ENCODE assay signal across 23 cellular contexts in the genomic region with DNA sequence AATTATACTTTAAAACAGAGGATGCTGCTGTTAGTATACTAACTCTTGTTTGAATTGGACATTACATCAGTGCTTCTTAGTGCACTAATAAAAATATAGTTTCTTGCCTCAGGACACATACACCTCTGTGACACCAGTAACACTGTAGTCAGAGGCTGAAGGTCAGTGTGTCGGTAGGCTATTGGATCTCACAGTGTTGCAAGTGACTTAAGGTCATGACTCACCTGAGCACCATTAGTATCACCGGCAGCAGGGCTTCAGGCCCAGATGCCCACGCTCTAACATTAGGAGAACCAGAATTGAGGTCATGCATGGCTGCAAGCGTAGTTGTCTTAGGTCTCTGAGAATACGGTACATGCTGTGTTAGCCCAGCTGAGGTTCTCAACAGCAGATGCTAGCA. TPM values are rescaled to one million over a fixed set of nuclear protein-coding genes. Genes with fewer than 3 reads are reported as not detected.
A peak's percentile ranks its signal among the peaks of the same experiment; 100 is the strongest.
DNase-seq lines count a peak whose midpoint lies in the region; ATAC-seq, FAIRE-seq and TF ChIP-seq lines count a peak whose summit lies in the region.
"Had no signal": no experiment of that assay in that cellular context is flagged by ENCODE, and none has a peak within 500 bp of the region (broad histone marks: within the 10 kb centered on the region; RNA-seq: fewer than 3 reads in every experiment).

No MANE protein-coding gene starts in this region.

- TF ChIP-seq EP300 in HepG2 (IDR thresholded peaks at IDR 0.05; ENCODE audit: low read depth in 2 of 2, low read length in 2 of 2) (no peak), HepG2 (CRISPR knock-in tag; IDR thresholded peaks at IDR 0.05; ENCODE audit: borderline replicate concordance) (no peak)

- BruUV-seq in MCF 10A (replicated peaks; lab: Mats Ljungman, UMichigan) (no TSS peak), HepG2 (replicated peaks; lab: Mats Ljungman, UMichigan) (no TSS peak)

- no peaks in the 10 kb centered on the region for H3K36me3 Mint-ChIP-seq in MCF 10A (ENCODE audit: insufficient read depth, unreplicated experiment)
- H3K36me3 Mint-ChIP-seq in astrocyte (ENCODE audit: low read depth, unreplicated experiment), result peaks cover 13% of the 10 kb centered on the region
- H3K36me3 Mint-ChIP-seq in activated CD4-positive, alpha-beta T cell treated with anti-CD3 and anti-CD28 coated beads, Interleukin-2, amount 10 ng/mL, durations not matched to agents 7 days and 5 days (ENCODE audit: low read depth), result peaks cover 62% of the 10 kb centered on the region

- H3K4me1 Mint-ChIP-seq in MCF 10A (ENCODE audit: insufficient read depth, unreplicated experiment), result no peaks in the 10 kb centered on the region
- peaks cover 4% of the 10 kb centered on the region for H3K4me1 Mint-ChIP-seq in astrocyte (ENCODE audit: low read depth, unreplicated experiment)
- no peaks in the 10 kb centered on the region for H3K4me1 Mint-ChIP-seq in activated CD4-positive, alpha-beta T cell treated with anti-CD3 and anti-CD28 coated beads, Interleukin-2, amount 10 ng/mL, durations not matched to agents 7 days and 5 days

- POLR2A ChIA-PET in MCF 10A (lab: Yijun Ruan, JAX) (no interaction called here), HepG2 (lab: Yijun Ruan, JAX) (no interaction called here)
- POLR2A ChIA-PET in activated CD4-positive, alpha-beta T cell treated with anti-CD3 and anti-CD28 coated beads, Interleukin-2, amount 10 ng/mL, durations not matched to agents 7 days and 5 days (lab: Charles Lee), result no interaction called here

- H3K36me3 ChIP-seq in breast epithelium (no peaks in the 10 kb centered on the region), astrocyte (ENCODE audit: insufficient read depth, low read length) (no peaks in the 10 kb centered on the region), HepG2 (replicated peaks in 1 of 2; ENCODE audit: control insufficient read depth in 1 of 2, insufficient read depth in 2 of 2, low read length in 2 of 2) (no peaks in the 10 kb centered on the region), BE2C (no peaks in the 10 kb centered on the region)

- no peak overlapping the region for H3K27ac ChIP-seq in breast epithelium
- H3K27ac ChIP-seq in astrocyte (ENCODE audit: low read depth, low read length), result no peak overlapping the region
- H3K27ac ChIP-seq in HepG2 (ENCODE audit: extremely low read length, insufficient read depth, low read length), result peak overlapping the region; percentile 73
- H3K27ac ChIP-seq: 22Rv1; BLaER1 treated with 17β-estradiol and CSF1 and Interleukin-3, amounts not matched to agents 10 nM and 100 nM had no signal

- H3K27ac Mint-ChIP-seq in MCF 10A (ENCODE audit: low read depth, unreplicated experiment) (no peak overlapping the region), astrocyte (ENCODE audit: unreplicated experiment) (no peak overlapping the region)
- no peak overlapping the region for H3K27ac Mint-ChIP-seq in activated CD4-positive, alpha-beta T cell treated with anti-CD3 and anti-CD28 coated beads, Interleukin-2, amount 10 ng/mL, durations not matched to agents 7 days and 5 days
- H3K27ac Mint-ChIP-seq: CD8-positive, alpha-beta T cell; HFFc6; IgD-negative memory B cell had no signal

- FAIRE-seq in astrocyte (lab: Jason Lieb, UNC), result peak; percentile 20
- peak; percentile 32 for FAIRE-seq in HepG2 (lab: Jason Lieb, UNC)
- FAIRE-seq: GM12891, GM18507, HTR-8/SVneo had no signal

- in situ Hi-C loops in HepG2 (cut with HindIII; ENCODE audit: extremely low pct_ligation_motif_present, low pct_unique_long_range_greater_than_20kb), result no loop called here

- no peaks in the 10 kb centered on the region for H3K9me3 Mint-ChIP-seq in MCF 10A (ENCODE audit: unreplicated experiment)
- H3K9me3 Mint-ChIP-seq in astrocyte (ENCODE audit: unreplicated experiment), result peaks cover 5% of the 10 kb centered on the region
- peaks cover 32% of the 10 kb centered on the region for H3K9me3 Mint-ChIP-seq in activated CD4-positive, alpha-beta T cell treated with anti-CD3 and anti-CD28 coated beads, Interleukin-2, amount 10 ng/mL, durations not matched to agents 7 days and 5 days
- H3K9me3 Mint-ChIP-seq: HFFc6 had no signal

- H3K79me2 ChIP-seq in astrocyte (ENCODE audit: insufficient read depth, low read length), result no peaks in the 10 kb centered on the region
- no peaks in the 10 kb centered on the region for H3K79me2 ChIP-seq in HepG2 (ENCODE audit: insufficient read depth, low read length)

- TF ChIP-seq RAD21 in HepG2 (CRISPR knock-in tag; IDR thresholded peaks at IDR 0.05), result no peak

- no peak overlapping the region for H3K4me3 ChIP-seq in breast epithelium
- H3K4me3 ChIP-seq in astrocyte (ENCODE audit: insufficient read depth, low read depth, low read length), result no peak overlapping the region
- no peak overlapping the region for H3K4me3 ChIP-seq in HepG2 (replicated peaks in 1 of 3; ENCODE audit: insufficient read depth in 1 of 3, low read depth in 2 of 3, low read length in 3 of 3)
- no peak overlapping the region for H3K4me3 ChIP-seq in BE2C (ENCODE audit: low read depth, low read length)
- H3K4me3 ChIP-seq: BLaER1 treated with 17β-estradiol and CSF1 and Interleukin-3, amounts not matched to agents 10 nM and 100 nM had no signal

- TF ChIP-seq CTCF in MCF 10A (IDR thresholded peaks at IDR 0.05; ENCODE audit: unreplicated experiment) (no peak), breast epithelium (IDR thresholded peaks at IDR 0.05) (no peak), astrocyte (IDR thresholded peaks at IDR 0.05; ENCODE audit: insufficient read depth, low read depth, low read length) (no peak), HepG2 (CRISPR knock-in tag; IDR thresholded peaks at IDR 0.05) (no peak), BE2C (IDR thresholded peaks at IDR 0.05; ENCODE audit: low read depth, low read length) (no peak)

- CTCF ChIA-PET in MCF 10A (lab: Yijun Ruan, JAX) (interaction anchor here (1.3 kb wide), 1 partner anchor 160 kb away, joined by 4 read pairs; no protein-coding TSS in a partner anchor), HepG2 (lab: Yijun Ruan, JAX; ENCODE audit: low intra/inter-chr PET ratio, low total read pairs) (no interaction called here)
- CTCF ChIA-PET in activated CD4-positive, alpha-beta T cell treated with anti-CD3 and anti-CD28 coated beads, Interleukin-2, amount 10 ng/mL, durations not matched to agents 7 days and 5 days (lab: Charles Lee), result no interaction called here

- WGBS in HepG2 (ENCODE audit: low lambda C conversion rate), result 50% methylated on average over 4 of the region's 5 CpGs

- H3K9ac ChIP-seq in astrocyte (ENCODE audit: low read length), result no peak overlapping the region
- H3K9ac ChIP-seq in HepG2 (ENCODE audit: insufficient read depth, low read depth, low read length), result no peak overlapping the region
- H3K9ac ChIP-seq: BLaER1 treated with 17β-estradiol and CSF1 and Interleukin-3, amounts not matched to agents 10 nM and 100 nM had no signal

- H3K9me3 ChIP-seq in breast epithelium, result peaks cover 19 to 27% of the 10 kb centered on the region in 2 donors
- no peaks in the 10 kb centered on the region for H3K9me3 ChIP-seq in astrocyte (ENCODE audit: insufficient read depth, low read depth, low read length)
- peaks cover 10% of the 10 kb centered on the region for H3K9me3 ChIP-seq in HepG2 (ENCODE audit: low read length)
- no peaks in the 10 kb centered on the region for H3K9me3 ChIP-seq in BE2C

- intact Hi-C loops in MCF 10A (cut with micrococcal nuclease), result no loop called here
- intact Hi-C loops in breast epithelium (cut with DNase I; ENCODE audit: low total_unique reads), result no loop called here
- intact Hi-C loops in HepG2 (cut with micrococcal nuclease; ENCODE audit: unreplicated experiment), result no loop called here

- H3K4me3 Mint-ChIP-seq in MCF 10A (ENCODE audit: unreplicated experiment), result no peak overlapping the region
- no peak overlapping the region for H3K4me3 Mint-ChIP-seq in astrocyte (ENCODE audit: unreplicated experiment)
- no peak overlapping the region for H3K4me3 Mint-ChIP-seq in activated CD4-positive, alpha-beta T cell treated with anti-CD3 and anti-CD28 coated beads, Interleukin-2, amount 10 ng/mL, durations not matched to agents 7 days and 5 days
- H3K4me3 Mint-ChIP-seq: CD8-positive, alpha-beta T cell; HFFc6; IgD-negative memory B cell had no signal

- peak; percentile 73 for ATAC-seq in HepG2
- ATAC-seq: CD8-positive, alpha-beta T cell; HCT116 had no signal

- DNase-seq in MCF 10A (ENCODE audit: unreplicated experiment) (peak; percentile 6), breast epithelium (ENCODE audit: low spot score in 2 of 2) (no peak), astrocyte (ENCODE audit: low read depth) (no peak), HepG2 (ENCODE audit: low spot score) (peak; percentile 55), NCI-H345 (lab: John Stamatoyannopoulos, UW) (no peak), BE2C (no peak)
- DNase-seq in activated CD4-positive, alpha-beta T cell treated with anti-CD3 and anti-CD28 coated beads, Interleukin-2, amount 10 ng/mL, durations not matched to agents 7 days and 5 days, result no peak
- DNase-seq: Calu3; CD8-positive, alpha-beta T cell; DMS79 treated with DMSO at 0.1 percent for 48 hours; GOT3; H7; HFFc6 had no signal

- H4K20me1 ChIP-seq in astrocyte (ENCODE audit: insufficient read depth, low read length), result no peaks in the 10 kb centered on the region
- H4K20me1 ChIP-seq in HepG2 (ENCODE audit: insufficient read depth, low read length), result no peaks in the 10 kb centered on the region
- H4K20me1 ChIP-seq: BLaER1 treated with 17β-estradiol and CSF1 and Interleukin-3, amounts not matched to agents 10 nM and 100 nM had no signal

- peaks cover 12% of the 10 kb centered on the region for H3K27me3 Mint-ChIP-seq in MCF 10A (ENCODE audit: insufficient read depth, unreplicated experiment)
- H3K27me3 Mint-ChIP-seq in astrocyte (ENCODE audit: low read depth, unreplicated experiment), result no peaks in the 10 kb centered on the region
- H3K27me3 Mint-ChIP-seq in activated CD4-positive, alpha-beta T cell treated with anti-CD3 and anti-CD28 coated beads, Interleukin-2, amount 10 ng/mL, durations not matched to agents 7 days and 5 days, result no peaks in the 10 kb centered on the region

- H3K27me3 ChIP-seq in breast epithelium, result no peaks in the 10 kb centered on the region
- H3K27me3 ChIP-seq in astrocyte (ENCODE audit: insufficient read depth, low read length), result no peaks in the 10 kb centered on the region
- no peaks in the 10 kb centered on the region for H3K27me3 ChIP-seq in HepG2 (ENCODE audit: control insufficient read depth in 1 of 2, insufficient read depth in 2 of 2, low read length in 2 of 2)
- no peaks in the 10 kb centered on the region for H3K27me3 ChIP-seq in BE2C

- no peak for TF ChIP-seq POLR2A in breast epithelium (IDR thresholded peaks at IDR 0.05)
- TF ChIP-seq POLR2A in HepG2 (IDR thresholded peaks at IDR 0.05; ENCODE audit: insufficient read depth in 1 of 2, low read depth in 2 of 2, low read length in 2 of 2), result no peak

- H2AFZ ChIP-seq in astrocyte (ENCODE audit: low read depth, low read length) (no peak overlapping the region), HepG2 (ENCODE audit: low read length) (no peak overlapping the region)

- no peak overlapping the region for H3K4me2 ChIP-seq in astrocyte (ENCODE audit: low read length)
- H3K4me2 ChIP-seq in HepG2 (ENCODE audit: low read depth, low read length), result peak overlapping the region; percentile 36; the same call in 1 of the 2 replicates
- H3K4me2 ChIP-seq: BLaER1 treated with 17β-estradiol and CSF1 and Interleukin-3, amounts not matched to agents 10 nM and 100 nM had no signal

- no peaks in the 10 kb centered on the region for H3K4me1 ChIP-seq in breast epithelium
- H3K4me1 ChIP-seq in astrocyte (ENCODE audit: insufficient read depth, low read length), result peaks cover 4% of the 10 kb centered on the region
- peaks cover 25% of the 10 kb centered on the region for H3K4me1 ChIP-seq in HepG2 (ENCODE audit: insufficient read depth, low read length)
- no peaks in the 10 kb centered on the region for H3K4me1 ChIP-seq in BE2C
- H3K4me1 ChIP-seq: BLaER1 treated with 17β-estradiol and CSF1 and Interleukin-3, amounts not matched to agents 10 nM and 100 nM had no signal

RNA-seq across cellular contexts. Expression of gene ETDC, which starts 15.2 kb away (rescaled TPM):
- total RNA-seq in MCF 10A (2022) (not detected in 2 replicates), breast epithelium (not detected), astrocyte (not detected in 2 replicates), HepG2 (2016; rRNA removed; fragmentation: Illumina TruSeq; extraction: Trizol) (not detected in 2 replicates)
- not detected in 2 replicates for total RNA-seq in HepG2 (2016; cell fraction: cytosol; rRNA removed; fragmentation: Illumina TruSeq; extraction: Trizol; ENCODE audit: low read depth)
- total RNA-seq in HepG2 (2016; cell fraction: insoluble cytoplasmic fraction; rRNA removed; fragmentation: Illumina TruSeq; extraction: Trizol), result not detected in 2 replicates
- total RNA-seq in HepG2 (2016; cell fraction: membrane; rRNA removed; fragmentation: Illumina TruSeq; extraction: Trizol), result not detected in 2 replicates
- not detected in 2 replicates for total RNA-seq in HepG2 (2016; cell fraction: nucleus; rRNA removed; fragmentation: Illumina TruSeq; extraction: Trizol)
- not detected in 2 replicates for polyA plus RNA-seq in HepG2 (2011; rRNA removed)
- not detected in 2 replicates for polyA plus RNA-seq in HepG2 (2011; cell fraction: cytosol; rRNA removed)
- not detected in 2 replicates for polyA plus RNA-seq in HepG2 (2011; cell fraction: nucleus; rRNA removed)
- polyA plus RNA-seq in HepG2 (2012), result not detected in 2 replicates
- not detected in 2 replicates for polyA plus RNA-seq in HepG2 (2016; cell fraction: cytosol; fragmentation: Illumina TruSeq; extraction: Trizol; ENCODE audit: low read depth)
- polyA plus RNA-seq in HepG2 (2016; cell fraction: insoluble cytoplasmic fraction; fragmentation: Illumina TruSeq; extraction: Trizol; ENCODE audit: low read depth), result not detected in 2 replicates
- not detected in 2 replicates for polyA plus RNA-seq in HepG2 (2016; cell fraction: membrane; fragmentation: Illumina TruSeq; extraction: Trizol; ENCODE audit: low read depth)
- polyA plus RNA-seq in HepG2 (2016; cell fraction: nucleus; fragmentation: Illumina TruSeq; extraction: Trizol; ENCODE audit: insufficient read depth, low read depth), result not detected in 2 replicates
- not detected in 2 replicates for polyA minus RNA-seq in HepG2 (2011; rRNA and poly(A)+ RNA removed; ENCODE audit: low replicate concordance)
- not detected in 2 replicates for polyA minus RNA-seq in HepG2 (2011; cell fraction: cytosol; rRNA and poly(A)+ RNA removed)
- polyA minus RNA-seq in HepG2 (2011; cell fraction: nucleus; rRNA and poly(A)+ RNA removed), result not detected in 2 replicates
- not detected for polyA plus RNA-seq in BE2C (2012; ENCODE audit: insufficient read depth, insufficient read length, low read depth)
- total RNA-seq in activated CD4-positive, alpha-beta T cell treated with anti-CD3 and anti-CD28 coated beads, Interleukin-2, amount 10 ng/mL, durations not matched to agents 7 days and 5 days, result not detected
- total RNA-seq: A673; Calu3; CD8-positive, alpha-beta T cell; G401; H7; HFFc6 had no signal
- polyA plus RNA-seq: AG04450, IgD-negative memory B cell had no signal

RNA-seq across cellular contexts. Expression of gene ZNF75D, which starts 19.4 kb away (rescaled TPM):
- total RNA-seq in MCF 10A (2022), result 4.9 and 5.4 TPM in 2 replicates
- 10 to 100 TPM; 10.4 to 13.6 (median 10.5) TPM for total RNA-seq in breast epithelium
- total RNA-seq in astrocyte, result 5.2 and 5.4 TPM in 2 replicates
- 6.2 and 6.6 TPM in 2 replicates for total RNA-seq in HepG2 (2016; rRNA removed; fragmentation: Illumina TruSeq; extraction: Trizol)
- 0.71 and 0.91 TPM in 2 replicates for total RNA-seq in HepG2 (2016; cell fraction: cytosol; rRNA removed; fragmentation: Illumina TruSeq; extraction: Trizol; ENCODE audit: low read depth)
- 6.1 and 6.9 TPM in 2 replicates for total RNA-seq in HepG2 (2016; cell fraction: insoluble cytoplasmic fraction; rRNA removed; fragmentation: Illumina TruSeq; extraction: Trizol)
- 2.3 and 2.7 TPM in 2 replicates for total RNA-seq in HepG2 (2016; cell fraction: membrane; rRNA removed; fragmentation: Illumina TruSeq; extraction: Trizol)
- 14.1 and 15.5 TPM in 2 replicates for total RNA-seq in HepG2 (2016; cell fraction: nucleus; rRNA removed; fragmentation: Illumina TruSeq; extraction: Trizol)
- polyA plus RNA-seq in HepG2 (2011; rRNA removed), result 5.0 and 5.5 TPM in 2 replicates
- polyA plus RNA-seq in HepG2 (2011; cell fraction: cytosol; rRNA removed), result 1.7 and 2.5 TPM in 2 replicates
- 9.3 and 11.7 TPM in 2 replicates for polyA plus RNA-seq in HepG2 (2011; cell fraction: nucleus; rRNA removed)
- 3.1 and 3.2 TPM in 2 replicates for polyA plus RNA-seq in HepG2 (2012)
- 0.46 and 0.52 TPM in 2 replicates for polyA plus RNA-seq in HepG2 (2016; cell fraction: cytosol; fragmentation: Illumina TruSeq; extraction: Trizol; ENCODE audit: low read depth)
- 5.0 TPM in 2 replicates for polyA plus RNA-seq in HepG2 (2016; cell fraction: insoluble cytoplasmic fraction; fragmentation: Illumina TruSeq; extraction: Trizol; ENCODE audit: low read depth)
- polyA plus RNA-seq in HepG2 (2016; cell fraction: membrane; fragmentation: Illumina TruSeq; extraction: Trizol; ENCODE audit: low read depth), result 0.96 and 1.2 TPM in 2 replicates
- polyA plus RNA-seq in HepG2 (2016; cell fraction: nucleus; fragmentation: Illumina TruSeq; extraction: Trizol; ENCODE audit: insufficient read depth, low read depth), result 15.3 and 18.0 TPM in 2 replicates
- polyA minus RNA-seq in HepG2 (2011; rRNA and poly(A)+ RNA removed; ENCODE audit: low replicate concordance), result 5.4 and 7.1 TPM in 2 replicates
- polyA minus RNA-seq in HepG2 (2011; cell fraction: cytosol; rRNA and poly(A)+ RNA removed), result 1.1 and 2.2 TPM in 2 replicates
- polyA minus RNA-seq in HepG2 (2011; cell fraction: nucleus; rRNA and poly(A)+ RNA removed), result 23.6 and 23.9 TPM in 2 replicates
- 10.3 TPM for polyA plus RNA-seq in BE2C (2012; ENCODE audit: insufficient read depth, insufficient read length, low read depth)
- total RNA-seq in activated CD4-positive, alpha-beta T cell treated with anti-CD3 and anti-CD28 coated beads, Interleukin-2, amount 10 ng/mL, durations not matched to agents 7 days and 5 days, result 10 to 100 TPM; 12.5 to 14.8 TPM

RNA-seq across cellular contexts. Expression of gene ZNF449, which starts 20.1 kb away (rescaled TPM):
- total RNA-seq in MCF 10A (2022), result 6.2 and 7.6 TPM in 2 replicates
- 10 to 100 TPM in 1 of 3 donors, 1 to 10 TPM in 2; 5.1 to 10.4 (median 9.5) TPM for total RNA-seq in breast epithelium
- 6.6 and 6.8 TPM in 2 replicates for total RNA-seq in astrocyte
- total RNA-seq in HepG2 (2016; rRNA removed; fragmentation: Illumina TruSeq; extraction: Trizol), result 3.0 and 3.4 TPM in 2 replicates
- 0.35 and 0.61 TPM in 2 replicates for total RNA-seq in HepG2 (2016; cell fraction: cytosol; rRNA removed; fragmentation: Illumina TruSeq; extraction: Trizol; ENCODE audit: low read depth)
- total RNA-seq in HepG2 (2016; cell fraction: insoluble cytoplasmic fraction; rRNA removed; fragmentation: Illumina TruSeq; extraction: Trizol), result 3.2 and 3.5 TPM in 2 replicates
- 1.2 and 1.4 TPM in 2 replicates for total RNA-seq in HepG2 (2016; cell fraction: membrane; rRNA removed; fragmentation: Illumina TruSeq; extraction: Trizol)
- total RNA-seq in HepG2 (2016; cell fraction: nucleus; rRNA removed; fragmentation: Illumina TruSeq; extraction: Trizol), result 5.3 and 6.5 TPM in 2 replicates
- 3.5 and 3.9 TPM in 2 replicates for polyA plus RNA-seq in HepG2 (2011; rRNA removed)
- 0.54 and 0.94 TPM in 2 replicates for polyA plus RNA-seq in HepG2 (2011; cell fraction: cytosol; rRNA removed)
- polyA plus RNA-seq in HepG2 (2011; cell fraction: nucleus; rRNA removed), result 5.9 and 10.9 TPM in 2 replicates
- 2.7 and 2.9 TPM in 2 replicates for polyA plus RNA-seq in HepG2 (2012)
- polyA plus RNA-seq in HepG2 (2016; cell fraction: cytosol; fragmentation: Illumina TruSeq; extraction: Trizol; ENCODE audit: low read depth), result 0.07 TPM in 2 replicates
- 2.2 and 2.4 TPM in 2 replicates for polyA plus RNA-seq in HepG2 (2016; cell fraction: insoluble cytoplasmic fraction; fragmentation: Illumina TruSeq; extraction: Trizol; ENCODE audit: low read depth)
- polyA plus RNA-seq in HepG2 (2016; cell fraction: membrane; fragmentation: Illumina TruSeq; extraction: Trizol; ENCODE audit: low read depth), result 0.30 and 0.45 TPM in 2 replicates
- 7.3 and 7.5 TPM in 2 replicates for polyA plus RNA-seq in HepG2 (2016; cell fraction: nucleus; fragmentation: Illumina TruSeq; extraction: Trizol; ENCODE audit: insufficient read depth, low read depth)
- polyA minus RNA-seq in HepG2 (2011; rRNA and poly(A)+ RNA removed; ENCODE audit: low replicate concordance), result 0.82 and 0.84 TPM in 2 replicates
- polyA minus RNA-seq in HepG2 (2011; cell fraction: cytosol; rRNA and poly(A)+ RNA removed), result 0.99 and 1.3 TPM in 2 replicates
- polyA minus RNA-seq in HepG2 (2011; cell fraction: nucleus; rRNA and poly(A)+ RNA removed), result 10.8 and 16.4 TPM in 2 replicates
- polyA plus RNA-seq in BE2C (2012; ENCODE audit: insufficient read depth, insufficient read length, low read depth), result 2.6 TPM
- 1 to 10 TPM; 4.4 to 5.3 TPM for total RNA-seq in activated CD4-positive, alpha-beta T cell treated with anti-CD3 and anti-CD28 coated beads, Interleukin-2, amount 10 ng/mL, durations not matched to agents 7 days and 5 days

Comparison
In these comparisons a context has a peak if more than half of its experiments do, and no peak if none do; other contexts are left out.
1. DNase-seq: peak in MCF 10A (single experiment) and HepG2 (single experiment); none in breast epithelium (0 of 2), astrocyte (single experiment), NCI-H345 (single experiment), BE2C (single experiment) and activated CD4-positive, alpha-beta T cell treated with anti-CD3 and anti-CD28 coated beads, Interleukin-2, amount 10 ng/mL, durations not matched to agents 7 days and 5 days (single experiment).